19 cellular contexts compared by ENCODE assay signal in the genomic region with DNA sequence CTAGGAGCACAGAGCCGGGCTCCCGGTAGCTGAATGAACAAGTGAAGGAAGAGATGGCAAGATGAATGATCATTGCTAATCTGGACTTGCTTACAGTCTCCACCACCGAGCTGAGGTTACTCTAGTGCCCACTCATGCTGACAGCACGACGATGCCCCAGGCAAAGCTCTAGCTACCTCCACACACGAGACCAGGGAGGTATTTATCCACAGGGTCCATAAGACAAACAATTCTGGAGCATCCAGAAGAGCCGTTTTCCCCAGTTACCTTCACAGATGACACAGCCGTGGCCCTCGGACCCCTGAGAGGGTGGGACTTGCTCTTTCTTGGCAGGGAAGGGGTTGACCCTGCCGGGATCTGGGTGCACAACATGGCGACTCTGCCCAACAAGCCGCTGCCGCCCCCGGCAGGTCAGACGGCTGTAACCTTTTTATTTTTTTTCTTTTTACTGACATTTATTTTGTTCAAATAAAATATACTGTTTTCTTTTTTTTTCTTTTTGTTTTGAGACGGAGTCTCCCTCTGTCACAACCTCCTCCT.
"Had no signal": no experiment of that assay in that cellular context is flagged by ENCODE, and none has a peak within 500 bp of the region (broad histone marks: within the 10 kb centered on the region; RNA-seq: fewer than 3 reads in every experiment).

No MANE protein-coding gene starts in this region.

- H3K9ac ChIP-seq: parathyroid adenoma had no signal

- H2AFZ ChIP-seq: parathyroid adenoma had no signal

- DNase-seq: activated CD4-positive, alpha-beta T cell treated with anti-CD3 and anti-CD28 coated beads, Interleukin-2, amount 50 U/mL, for 1 hour; activated CD4-positive, CD25-positive, alpha-beta regulatory T cell treated with anti-CD3 and anti-CD28 coated beads, Interleukin-2, amount 50 U/mL, for 72 hours; activated CD8-positive, alpha-beta memory T cell treated with anti-CD3 and anti-CD28 coated beads, Interleukin-2, amount 50 U/mL, for 4 hours; activated effector memory CD4-positive, alpha-beta T cell treated with Interleukin-2 at 50 U/mL for 16 hours; activated naive CD4-positive, alpha-beta T cell treated with anti-CD3 and anti-CD28 coated beads, Interleukin-2, amount 10 ng/mL, durations not matched to agents 7 days and 5 days; activated T-cell treated with anti-CD3 and anti-CD28 coated beads, Interleukin-2, amount 50 U/mL, for 4 hours; brain microvascular endothelial cell; cortex of kidney; gastrocnemius medialis; kidney glomerular epithelial cell; left ventricle myocardium superior; naive thymus-derived CD4-positive, alpha-beta T cell; stimulated activated CD4-positive, alpha-beta T cell treated with anti-CD3 and anti-CD28 coated beads, Interleukin-12 subunit alpha, Interleukin-12 subunit beta, amount 100 ng/mL, for 4 hours; stimulated activated CD4-positive, alpha-beta T cell treated with anti-CD3 and anti-CD28 coated beads, Interleukin-2, amount 100 ng/mL, for 24 hours; stimulated activated naive CD4-positive, alpha-beta T cell treated with Interleukin-2 at 50 U/mL for 16 hours; thyroid gland had no signal

- H3K79me2 ChIP-seq: parathyroid adenoma had no signal

- H3K36me3 ChIP-seq: brain microvascular endothelial cell, gastrocnemius medialis, heart left ventricle, neutrophil, thyroid gland had no signal

- H3K27ac ChIP-seq: brain microvascular endothelial cell, gastrocnemius medialis, heart left ventricle, neutrophil, parathyroid adenoma had no signal

- H3K4me1 ChIP-seq: parathyroid adenoma had no signal

- H3K27me3 ChIP-seq: brain microvascular endothelial cell, heart left ventricle, neutrophil, thyroid gland had no signal

- ATAC-seq: activated T-cell treated with anti-CD3 and anti-CD28 coated beads, Interleukin-2, amount 50 U/mL, for 4 hours; gastrocnemius medialis; heart left ventricle; left ventricle myocardium superior; naive thymus-derived CD4-positive, alpha-beta T cell had no signal

- H3K9me3 ChIP-seq: gastrocnemius medialis, neutrophil, thyroid gland had no signal

- H3K4me3 ChIP-seq: gastrocnemius medialis, heart left ventricle, thyroid gland had no signal
